ENCODE assay signal across 16 cellular contexts in the genomic region with DNA sequence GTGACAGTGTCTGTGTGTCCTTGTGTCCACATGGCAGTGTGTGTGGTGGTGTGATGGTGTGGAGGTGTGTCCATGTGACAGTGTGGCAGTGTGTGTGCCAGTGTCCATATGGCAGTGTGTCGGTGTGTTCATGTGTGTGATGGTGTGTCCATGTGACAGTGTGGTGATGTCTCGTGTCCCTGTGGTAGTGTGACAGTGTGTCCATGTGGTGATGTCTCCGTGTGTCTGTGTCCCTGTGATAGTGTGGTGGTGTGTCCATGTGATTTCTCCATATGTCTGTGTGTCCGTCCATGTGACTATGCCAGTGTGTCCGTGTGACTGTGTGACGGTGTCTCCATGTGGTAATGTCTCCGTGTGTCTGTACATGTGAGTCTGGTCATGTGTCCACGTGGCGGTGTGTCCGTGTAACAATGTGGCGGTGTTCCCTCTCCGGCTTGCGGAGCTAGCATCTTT. TPM values are rescaled to one million over a fixed set of nuclear protein-coding genes. Genes with fewer than 3 reads are reported as not detected.
"Had no signal": no experiment of that assay in that cellular context is flagged by ENCODE, and none has a peak within 500 bp of the region (broad histone marks: within the 10 kb centered on the region; RNA-seq: fewer than 3 reads in every experiment).

No MANE protein-coding gene starts in this region.

RNA-seq across cellular contexts. Expression of gene POTEG, which starts 59.7 kb away (rescaled TPM):
- total RNA-seq: esophagus mucosa; fibroblast of villous mesenchyme; gastrocnemius medialis; heart right ventricle; left ventricle myocardium inferior; mammary epithelial cell; mucosa of gallbladder; myocyte; natural killer cell treated with Interleukin-12 subunit alpha and Interleukin-12 subunit beta and Interleukin-15 and Interleukin-18, amount 100 ng/mL, for 72 hours; occipital lobe; pancreas; progenitor cell of endocrine pancreas; right cardiac atrium; temporal lobe had no signal
- polyA plus RNA-seq: heart right ventricle, keratinocyte, mammary epithelial cell, pancreas, right cardiac atrium, small intestine had no signal
